In the genomic region with DNA sequence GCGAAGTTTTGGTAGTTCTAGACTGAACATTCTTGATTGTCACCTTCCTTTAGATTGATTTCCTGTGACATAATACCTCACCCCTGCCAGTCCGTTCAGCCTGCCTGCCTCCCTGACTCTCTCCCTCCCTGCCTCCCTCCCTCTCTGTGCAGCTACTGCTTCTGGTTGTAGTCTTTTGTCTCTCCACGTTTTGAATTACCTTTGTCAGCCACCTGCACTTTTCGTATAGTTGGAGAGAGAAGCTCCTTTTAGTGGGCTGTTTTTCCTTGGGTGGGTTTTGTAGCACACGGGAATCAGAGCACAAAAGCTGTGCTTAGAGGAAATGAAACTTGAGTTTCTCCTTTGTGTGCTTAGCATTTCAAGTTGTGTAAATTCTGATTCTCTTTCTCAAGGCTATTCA, we compare ENCODE assay signal across 9 cellular contexts. TPM values are rescaled to one million over a fixed set of nuclear protein-coding genes. Genes with fewer than 3 reads are reported as not detected.
DNase-seq lines count a peak whose midpoint lies in the region; ATAC-seq and TF ChIP-seq lines count a peak whose summit lies in the region.
"Had no signal": no experiment of that assay in that cellular context is flagged by ENCODE, and none has a peak within 500 bp of the region (broad histone marks: within the 10 kb centered on the region; RNA-seq: fewer than 3 reads in every experiment).

No MANE protein-coding gene starts in this region.

- no peak overlapping the region for H3K4me3 Mint-ChIP-seq in mesothelial cell of epicardium

- H3K9me3 Mint-ChIP-seq in mesothelial cell of epicardium: no peaks in the 10 kb centered on the region

- TF ChIP-seq CTCF in mesothelial cell of epicardium (IDR thresholded peaks at IDR 0.05; ENCODE audit: unreplicated experiment): no peak
- no peak for TF ChIP-seq CTCF in uterus (IDR thresholded peaks at IDR 0.05)

- peak overlapping the region in 1 of 2 donors; percentile 30 for H3K27ac ChIP-seq in uterus
- H3K27ac ChIP-seq: thoracic aorta had no signal

- H3K27ac Mint-ChIP-seq in mesothelial cell of epicardium: peak overlapping the region; percentile 9

- intact Hi-C loops in uterus (cut with DNase I; ENCODE audit: low total_unique reads): no loop called here

- H3K4me1 ChIP-seq in uterus: no peaks in the 10 kb centered on the region

- H3K36me3 Mint-ChIP-seq in mesothelial cell of epicardium: peaks cover 5% of the 10 kb centered on the region

- no peaks in the 10 kb centered on the region for H3K9me3 ChIP-seq in uterus
- H3K9me3 ChIP-seq: thoracic aorta had no signal

- no peaks in the 10 kb centered on the region for H3K36me3 ChIP-seq in uterus

- H3K27me3 ChIP-seq in uterus: no peaks in the 10 kb centered on the region

- H3K4me3 ChIP-seq in uterus: no peak overlapping the region
- H3K4me3 ChIP-seq: thoracic aorta had no signal

- peak; percentile 33 for DNase-seq in MV-4-11 (lab: John Stamatoyannopoulos, UW)
- no peak for DNase-seq in mesothelial cell of epicardium (ENCODE audit: low spot score in 2 of 2, unreplicated experiment in 2 of 2)
- no peak for DNase-seq in COR-L47 (lab: John Stamatoyannopoulos, UW)
- DNase-seq in NCI-H82 (lab: John Stamatoyannopoulos, UW): no peak
- no peak for DNase-seq in uterus
- no peak for DNase-seq in NCI-H345 treated with DMSO at 0.1 percent for 48 hours (lab: John Stamatoyannopoulos, UW; ENCODE audit: unreplicated experiment)

- TF ChIP-seq POLR2A in uterus (IDR thresholded peaks at IDR 0.05): no peak

- H3K4me1 Mint-ChIP-seq in mesothelial cell of epicardium: peaks cover 12% of the 10 kb centered on the region

- ATAC-seq in GM18519 (IDR thresholded peaks at IDR 0.05; ENCODE audit: low FRiP score, unreplicated experiment): peak; percentile 84
- ATAC-seq in GM21717 (IDR thresholded peaks at IDR 0.05; ENCODE audit: unreplicated experiment): peak; percentile 94

- H3K27me3 Mint-ChIP-seq in mesothelial cell of epicardium (ENCODE audit: low read depth): no peaks in the 10 kb centered on the region

RNA-seq across cellular contexts. Expression of a gene that starts 32.6 kb away (rescaled TPM):
- total RNA-seq in mesothelial cell of epicardium (51.8 to 54.4 TPM (median 54.2 TPM) in 3 replicates), uterus (10 to 100 TPM in 3 of 4 donors, 1 to 10 TPM in 1; 8.7 to 87.8 (median 18.9) TPM)
